In the genomic region with DNA sequence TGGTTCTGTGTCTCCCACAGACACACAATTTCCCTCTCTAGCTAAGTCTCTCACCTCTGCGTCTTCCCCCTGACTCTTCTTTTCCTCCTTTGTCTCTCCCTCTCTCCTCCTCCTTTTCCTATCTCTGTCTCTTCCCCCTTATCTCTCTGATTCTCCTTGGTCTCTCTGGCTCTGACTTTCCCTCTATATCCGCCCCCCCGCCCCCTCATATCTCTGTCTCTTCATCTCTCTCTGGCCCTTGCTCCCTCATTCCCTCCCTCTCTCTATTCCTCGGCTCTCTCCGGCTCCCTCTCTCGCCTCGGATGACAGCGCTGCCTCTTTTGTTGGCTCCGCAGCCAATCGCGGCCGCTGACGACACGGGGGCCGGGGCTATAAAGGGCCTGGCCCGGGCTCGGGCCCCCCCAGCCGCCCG, we compare ENCODE assay signal across 1 cellular context.
TF ChIP-seq lines count a peak whose summit lies in the region.

A gene (plus strand): TSS at position 404 of the 412 bp plus-strand sequence. CDS start 195 bp downstream, outside the sequence.

TF ChIP-seq in K562, 482 proteins besides CTCF, POLR2A, EP300 and RAD21 (continued from another document and continues in another):
- TF ChIP-seq, protein P1, sequence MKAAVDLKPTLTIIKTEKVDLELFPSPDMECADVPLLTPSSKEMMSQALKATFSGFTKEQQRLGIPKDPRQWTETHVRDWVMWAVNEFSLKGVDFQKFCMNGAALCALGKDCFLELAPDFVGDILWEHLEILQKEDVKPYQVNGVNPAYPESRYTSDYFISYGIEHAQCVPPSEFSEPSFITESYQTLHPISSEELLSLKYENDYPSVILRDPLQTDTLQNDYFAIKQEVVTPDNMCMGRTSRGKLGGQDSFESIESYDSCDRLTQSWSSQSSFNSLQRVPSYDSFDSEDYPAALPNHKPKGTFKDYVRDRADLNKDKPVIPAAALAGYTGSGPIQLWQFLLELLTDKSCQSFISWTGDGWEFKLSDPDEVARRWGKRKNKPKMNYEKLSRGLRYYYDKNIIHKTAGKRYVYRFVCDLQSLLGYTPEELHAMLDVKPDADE (conservative IDR thresholded peaks at IDR 0.05; ENCODE audit: control insufficient read depth, low read depth, low read length) = no peak
- no peak for TF ChIP-seq HDAC8 (tag; IDR thresholded peaks at IDR 0.05)
- peak; percentile 99 for TF ChIP-seq DNMT1 (IDR thresholded peaks at IDR 0.05)
- peak; percentile 44 for TF ChIP-seq SP2 (IDR thresholded peaks at IDR 0.05; ENCODE audit: extremely low read depth, low read depth, low read length, poor library complexity, severe bottlenecking)
- TF ChIP-seq NCOA4 (IDR thresholded peaks at IDR 0.05; ENCODE audit: partially characterized antibody) = peak; percentile 91
- TF ChIP-seq TCFL5 (CRISPR knock-in tag; conservative IDR thresholded peaks at IDR 0.05) = no peak
- TF ChIP-seq HNRNPLL (IDR thresholded peaks at IDR 0.05; ENCODE audit: low read depth, low read length, poor library complexity, severe bottlenecking) = no peak
- peak in 1 of 2 experiments; percentile 73; a peak in 3 of 4 replicates for TF ChIP-seq KDM1A (IDR thresholded peaks at IDR 0.05)
- TF ChIP-seq ZNF174 (CRISPR knock-in tag; IDR thresholded peaks at IDR 0.05) = no peak
- TF ChIP-seq, protein P2, sequence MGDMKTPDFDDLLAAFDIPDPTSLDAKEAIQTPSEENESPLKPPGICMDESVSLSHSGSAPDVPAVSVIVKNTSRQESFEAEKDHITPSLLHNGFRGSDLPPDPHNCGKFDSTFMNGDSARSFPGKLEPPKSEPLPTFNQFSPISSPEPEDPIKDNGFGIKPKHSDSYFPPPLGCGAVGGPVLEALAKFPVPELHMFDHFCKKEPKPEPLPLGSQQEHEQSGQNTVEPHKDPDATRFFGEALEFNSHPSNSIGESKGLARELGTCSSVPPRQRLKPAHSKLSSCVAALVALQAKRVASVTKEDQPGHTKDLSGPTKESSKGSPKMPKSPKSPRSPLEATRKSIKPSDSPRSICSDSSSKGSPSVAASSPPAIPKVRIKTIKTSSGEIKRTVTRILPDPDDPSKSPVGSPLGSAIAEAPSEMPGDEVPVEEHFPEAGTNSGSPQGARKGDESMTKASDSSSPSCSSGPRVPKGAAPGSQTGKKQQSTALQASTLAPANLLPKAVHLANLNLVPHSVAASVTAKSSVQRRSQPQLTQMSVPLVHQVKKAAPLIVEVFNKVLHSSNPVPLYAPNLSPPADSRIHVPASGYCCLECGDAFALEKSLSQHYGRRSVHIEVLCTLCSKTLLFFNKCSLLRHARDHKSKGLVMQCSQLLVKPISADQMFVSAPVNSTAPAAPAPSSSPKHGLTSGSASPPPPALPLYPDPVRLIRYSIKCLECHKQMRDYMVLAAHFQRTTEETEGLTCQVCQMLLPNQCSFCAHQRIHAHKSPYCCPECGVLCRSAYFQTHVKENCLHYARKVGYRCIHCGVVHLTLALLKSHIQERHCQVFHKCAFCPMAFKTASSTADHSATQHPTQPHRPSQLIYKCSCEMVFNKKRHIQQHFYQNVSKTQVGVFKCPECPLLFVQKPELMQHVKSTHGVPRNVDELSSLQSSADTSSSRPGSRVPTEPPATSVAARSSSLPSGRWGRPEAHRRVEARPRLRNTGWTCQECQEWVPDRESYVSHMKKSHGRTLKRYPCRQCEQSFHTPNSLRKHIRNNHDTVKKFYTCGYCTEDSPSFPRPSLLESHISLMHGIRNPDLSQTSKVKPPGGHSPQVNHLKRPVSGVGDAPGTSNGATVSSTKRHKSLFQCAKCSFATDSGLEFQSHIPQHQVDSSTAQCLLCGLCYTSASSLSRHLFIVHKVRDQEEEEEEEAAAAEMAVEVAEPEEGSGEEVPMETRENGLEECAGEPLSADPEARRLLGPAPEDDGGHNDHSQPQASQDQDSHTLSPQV (IDR thresholded peaks at IDR 0.05) = no peak
- no peak for TF ChIP-seq GABPB1 (CRISPR knock-in tag; IDR thresholded peaks at IDR 0.05)
- TF ChIP-seq, protein P3, sequence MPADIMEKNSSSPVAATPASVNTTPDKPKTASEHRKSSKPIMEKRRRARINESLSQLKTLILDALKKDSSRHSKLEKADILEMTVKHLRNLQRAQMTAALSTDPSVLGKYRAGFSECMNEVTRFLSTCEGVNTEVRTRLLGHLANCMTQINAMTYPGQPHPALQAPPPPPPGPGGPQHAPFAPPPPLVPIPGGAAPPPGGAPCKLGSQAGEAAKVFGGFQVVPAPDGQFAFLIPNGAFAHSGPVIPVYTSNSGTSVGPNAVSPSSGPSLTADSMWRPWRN (IDR thresholded peaks at IDR 0.05; ENCODE audit: low read depth) = 0 out of 2 replicates have a peak, but pooled peaks have one; percentile 50
- peak; percentile 43 to 62; a peak in 1 of 4 replicates for TF ChIP-seq MCM7 (IDR thresholded peaks at IDR 0.05)
- TF ChIP-seq GTF2F1 (IDR thresholded peaks at IDR 0.05; ENCODE audit: low read depth, low read length) = no peak
- TF ChIP-seq SMARCE1 (IDR thresholded peaks at IDR 0.05) = peak; percentile 93
- TF ChIP-seq CREM (IDR thresholded peaks at IDR 0.05; ENCODE audit: low read depth) = peak; percentile 59
- TF ChIP-seq RBM15 (IDR thresholded peaks at IDR 0.05; ENCODE audit: insufficient read depth, low read length) = no peak
- peak; percentile 55 for TF ChIP-seq RBFOX2 (IDR thresholded peaks at IDR 0.05; ENCODE audit: low read depth, low read length)
- TF ChIP-seq ETS2 (tag; IDR thresholded peaks at IDR 0.05; ENCODE audit: borderline replicate concordance, poor library complexity, severe bottlenecking) = no peak
- peak in 1 of 2 experiments; percentile 78; a peak in 3 of 4 replicates for TF ChIP-seq CSDE1 (IDR thresholded peaks at IDR 0.05)
- TF ChIP-seq ZC3H8 (IDR thresholded peaks at IDR 0.05) = peak; percentile 88
- TF ChIP-seq, protein P4, sequence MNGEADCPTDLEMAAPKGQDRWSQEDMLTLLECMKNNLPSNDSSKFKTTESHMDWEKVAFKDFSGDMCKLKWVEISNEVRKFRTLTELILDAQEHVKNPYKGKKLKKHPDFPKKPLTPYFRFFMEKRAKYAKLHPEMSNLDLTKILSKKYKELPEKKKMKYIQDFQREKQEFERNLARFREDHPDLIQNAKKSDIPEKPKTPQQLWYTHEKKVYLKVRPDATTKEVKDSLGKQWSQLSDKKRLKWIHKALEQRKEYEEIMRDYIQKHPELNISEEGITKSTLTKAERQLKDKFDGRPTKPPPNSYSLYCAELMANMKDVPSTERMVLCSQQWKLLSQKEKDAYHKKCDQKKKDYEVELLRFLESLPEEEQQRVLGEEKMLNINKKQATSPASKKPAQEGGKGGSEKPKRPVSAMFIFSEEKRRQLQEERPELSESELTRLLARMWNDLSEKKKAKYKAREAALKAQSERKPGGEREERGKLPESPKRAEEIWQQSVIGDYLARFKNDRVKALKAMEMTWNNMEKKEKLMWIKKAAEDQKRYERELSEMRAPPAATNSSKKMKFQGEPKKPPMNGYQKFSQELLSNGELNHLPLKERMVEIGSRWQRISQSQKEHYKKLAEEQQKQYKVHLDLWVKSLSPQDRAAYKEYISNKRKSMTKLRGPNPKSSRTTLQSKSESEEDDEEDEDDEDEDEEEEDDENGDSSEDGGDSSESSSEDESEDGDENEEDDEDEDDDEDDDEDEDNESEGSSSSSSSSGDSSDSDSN (IDR thresholded peaks at IDR 0.05; ENCODE audit: borderline replicate concordance in 1 of 2, low read depth in 2 of 2, low read length in 2 of 2) = no peak
- TF ChIP-seq, protein P5, sequence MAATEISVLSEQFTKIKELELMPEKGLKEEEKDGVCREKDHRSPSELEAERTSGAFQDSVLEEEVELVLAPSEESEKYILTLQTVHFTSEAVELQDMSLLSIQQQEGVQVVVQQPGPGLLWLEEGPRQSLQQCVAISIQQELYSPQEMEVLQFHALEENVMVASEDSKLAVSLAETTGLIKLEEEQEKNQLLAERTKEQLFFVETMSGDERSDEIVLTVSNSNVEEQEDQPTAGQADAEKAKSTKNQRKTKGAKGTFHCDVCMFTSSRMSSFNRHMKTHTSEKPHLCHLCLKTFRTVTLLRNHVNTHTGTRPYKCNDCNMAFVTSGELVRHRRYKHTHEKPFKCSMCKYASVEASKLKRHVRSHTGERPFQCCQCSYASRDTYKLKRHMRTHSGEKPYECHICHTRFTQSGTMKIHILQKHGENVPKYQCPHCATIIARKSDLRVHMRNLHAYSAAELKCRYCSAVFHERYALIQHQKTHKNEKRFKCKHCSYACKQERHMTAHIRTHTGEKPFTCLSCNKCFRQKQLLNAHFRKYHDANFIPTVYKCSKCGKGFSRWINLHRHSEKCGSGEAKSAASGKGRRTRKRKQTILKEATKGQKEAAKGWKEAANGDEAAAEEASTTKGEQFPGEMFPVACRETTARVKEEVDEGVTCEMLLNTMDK (IDR thresholded peaks at IDR 0.05; ENCODE audit: borderline replicate concordance, insufficient read depth, low read depth, low read length, poor library complexity, severe bottlenecking) = peak; percentile 27
- no peak for TF ChIP-seq ZNF695 (CRISPR knock-in tag; IDR thresholded peaks at IDR 0.05)
- peak; percentile 57 for TF ChIP-seq NFIC (IDR thresholded peaks at IDR 0.05)
- peak; percentile 85 to 87; a peak in 3 of 4 replicates for TF ChIP-seq ARNT (IDR thresholded peaks at IDR 0.05)
- TF ChIP-seq, protein P6, sequence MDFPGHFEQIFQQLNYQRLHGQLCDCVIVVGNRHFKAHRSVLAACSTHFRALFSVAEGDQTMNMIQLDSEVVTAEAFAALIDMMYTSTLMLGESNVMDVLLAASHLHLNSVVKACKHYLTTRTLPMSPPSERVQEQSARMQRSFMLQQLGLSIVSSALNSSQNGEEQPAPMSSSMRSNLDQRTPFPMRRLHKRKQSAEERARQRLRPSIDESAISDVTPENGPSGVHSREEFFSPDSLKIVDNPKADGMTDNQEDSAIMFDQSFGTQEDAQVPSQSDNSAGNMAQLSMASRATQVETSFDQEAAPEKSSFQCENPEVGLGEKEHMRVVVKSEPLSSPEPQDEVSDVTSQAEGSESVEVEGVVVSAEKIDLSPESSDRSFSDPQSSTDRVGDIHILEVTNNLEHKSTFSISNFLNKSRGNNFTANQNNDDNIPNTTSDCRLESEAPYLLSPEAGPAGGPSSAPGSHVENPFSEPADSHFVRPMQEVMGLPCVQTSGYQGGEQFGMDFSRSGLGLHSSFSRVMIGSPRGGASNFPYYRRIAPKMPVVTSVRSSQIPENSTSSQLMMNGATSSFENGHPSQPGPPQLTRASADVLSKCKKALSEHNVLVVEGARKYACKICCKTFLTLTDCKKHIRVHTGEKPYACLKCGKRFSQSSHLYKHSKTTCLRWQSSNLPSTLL (IDR thresholded peaks at IDR 0.05) = peak; percentile 79
- TF ChIP-seq, protein P7, sequence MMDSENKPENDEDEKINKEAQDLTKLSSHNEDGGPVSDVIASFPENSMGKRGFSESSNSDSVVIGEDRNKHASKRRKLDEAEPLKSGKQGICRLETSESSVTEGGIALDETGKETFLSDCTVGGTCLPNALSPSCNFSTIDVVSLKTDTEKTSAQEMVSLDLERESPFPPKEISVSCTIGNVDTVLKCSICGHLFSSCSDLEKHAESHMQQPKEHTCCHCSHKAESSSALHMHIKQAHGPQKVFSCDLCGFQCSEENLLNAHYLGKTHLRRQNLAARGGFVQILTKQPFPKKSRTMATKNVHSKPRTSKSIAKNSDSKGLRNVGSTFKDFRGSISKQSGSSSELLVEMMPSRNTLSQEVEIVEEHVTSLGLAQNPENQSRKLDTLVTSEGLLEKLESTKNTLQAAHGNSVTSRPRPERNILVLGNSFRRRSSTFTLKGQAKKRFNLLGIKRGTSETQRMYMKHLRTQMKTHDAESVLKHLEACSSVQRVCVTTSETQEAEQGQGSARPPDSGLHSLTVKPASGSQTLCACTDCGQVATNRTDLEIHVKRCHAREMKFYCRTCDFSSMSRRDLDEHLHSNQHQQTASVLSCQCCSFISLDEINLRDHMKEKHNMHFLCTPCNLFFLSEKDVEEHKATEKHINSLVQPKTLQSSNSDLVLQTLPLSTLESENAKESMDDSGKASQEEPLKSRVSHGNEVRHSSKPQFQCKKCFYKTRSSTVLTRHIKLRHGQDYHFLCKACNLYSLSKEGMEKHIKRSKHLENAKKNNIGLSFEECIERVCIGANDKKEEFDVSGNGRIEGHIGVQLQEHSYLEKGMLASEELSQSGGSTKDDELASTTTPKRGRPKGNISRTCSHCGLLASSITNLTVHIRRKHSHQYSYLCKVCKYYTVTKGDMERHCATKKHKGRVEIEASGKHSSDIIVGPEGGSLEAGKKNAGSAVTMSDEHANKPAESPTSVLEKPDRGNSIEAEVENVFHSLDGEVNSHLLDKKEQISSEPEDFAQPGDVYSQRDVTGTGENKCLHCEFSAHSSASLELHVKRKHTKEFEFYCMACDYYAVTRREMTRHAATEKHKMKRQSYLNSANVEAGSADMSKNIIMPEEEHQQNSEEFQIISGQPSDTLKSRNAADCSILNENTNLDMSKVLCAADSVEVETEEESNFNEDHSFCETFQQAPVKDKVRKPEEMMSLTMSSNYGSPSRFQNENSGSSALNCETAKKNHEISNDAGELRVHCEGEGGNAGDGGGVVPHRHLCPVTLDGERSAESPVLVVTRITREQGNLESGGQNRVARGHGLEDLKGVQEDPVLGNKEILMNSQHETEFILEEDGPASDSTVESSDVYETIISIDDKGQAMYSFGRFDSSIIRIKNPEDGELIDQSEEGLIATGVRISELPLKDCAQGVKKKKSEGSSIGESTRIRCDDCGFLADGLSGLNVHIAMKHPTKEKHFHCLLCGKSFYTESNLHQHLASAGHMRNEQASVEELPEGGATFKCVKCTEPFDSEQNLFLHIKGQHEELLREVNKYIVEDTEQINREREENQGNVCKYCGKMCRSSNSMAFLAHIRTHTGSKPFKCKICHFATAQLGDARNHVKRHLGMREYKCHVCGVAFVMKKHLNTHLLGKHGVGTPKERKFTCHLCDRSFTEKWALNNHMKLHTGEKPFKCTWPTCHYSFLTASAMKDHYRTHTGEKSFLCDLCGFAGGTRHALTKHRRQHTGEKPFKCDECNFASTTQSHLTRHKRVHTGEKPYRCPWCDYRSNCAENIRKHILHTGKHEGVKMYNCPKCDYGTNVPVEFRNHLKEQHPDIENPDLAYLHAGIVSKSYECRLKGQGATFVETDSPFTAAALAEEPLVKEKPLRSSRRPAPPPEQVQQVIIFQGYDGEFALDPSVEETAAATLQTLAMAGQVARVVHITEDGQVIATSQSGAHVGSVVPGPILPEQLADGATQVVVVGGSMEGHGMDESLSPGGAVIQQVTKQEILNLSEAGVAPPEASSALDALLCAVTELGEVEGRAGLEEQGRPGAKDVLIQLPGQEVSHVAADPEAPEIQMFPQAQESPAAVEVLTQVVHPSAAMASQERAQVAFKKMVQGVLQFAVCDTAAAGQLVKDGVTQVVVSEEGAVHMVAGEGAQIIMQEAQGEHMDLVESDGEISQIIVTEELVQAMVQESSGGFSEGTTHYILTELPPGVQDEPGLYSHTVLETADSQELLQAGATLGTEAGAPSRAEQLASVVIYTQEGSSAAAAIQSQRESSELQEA (IDR thresholded peaks at IDR 0.05; ENCODE audit: low read depth) = peak; percentile 57; the same call in 1 of the 2 replicates
- TF ChIP-seq ZNF408 (CRISPR knock-in tag; IDR thresholded peaks at IDR 0.05; ENCODE audit: low read depth) = no peak
- TF ChIP-seq HDGF (IDR thresholded peaks at IDR 0.05) = peak; percentile 90
- TF ChIP-seq SAFB2 (IDR thresholded peaks at IDR 0.05; ENCODE audit: borderline replicate concordance, low read depth, low read length, severe bottlenecking) = no peak
- no peak for TF ChIP-seq SETDB1 (IDR thresholded peaks at IDR 0.05; ENCODE audit: low read length)
- peak; percentile 72 for TF ChIP-seq EHMT2 (IDR thresholded peaks at IDR 0.05)
- TF ChIP-seq, protein P8, sequence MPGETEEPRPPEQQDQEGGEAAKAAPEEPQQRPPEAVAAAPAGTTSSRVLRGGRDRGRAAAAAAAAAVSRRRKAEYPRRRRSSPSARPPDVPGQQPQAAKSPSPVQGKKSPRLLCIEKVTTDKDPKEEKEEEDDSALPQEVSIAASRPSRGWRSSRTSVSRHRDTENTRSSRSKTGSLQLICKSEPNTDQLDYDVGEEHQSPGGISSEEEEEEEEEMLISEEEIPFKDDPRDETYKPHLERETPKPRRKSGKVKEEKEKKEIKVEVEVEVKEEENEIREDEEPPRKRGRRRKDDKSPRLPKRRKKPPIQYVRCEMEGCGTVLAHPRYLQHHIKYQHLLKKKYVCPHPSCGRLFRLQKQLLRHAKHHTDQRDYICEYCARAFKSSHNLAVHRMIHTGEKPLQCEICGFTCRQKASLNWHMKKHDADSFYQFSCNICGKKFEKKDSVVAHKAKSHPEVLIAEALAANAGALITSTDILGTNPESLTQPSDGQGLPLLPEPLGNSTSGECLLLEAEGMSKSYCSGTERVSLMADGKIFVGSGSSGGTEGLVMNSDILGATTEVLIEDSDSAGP (CRISPR knock-in tag; IDR thresholded peaks at IDR 0.05) = no peak
